ENCODE assay signal across 8 cellular contexts in genomic region chr9:125143377-125144090, GRCh38. TPM values are rescaled to one million over a fixed set of nuclear protein-coding genes. Genes with fewer than 3 reads are reported as not detected.
A peak's percentile ranks its signal among the peaks of the same experiment; 100 is the strongest.
DNase-seq lines count a peak whose midpoint lies in the region.

Gene SCAI, minus strand, starts transcription at chr9:125143528. Its CDS starts 91 bp downstream, at chr9:125143437.

- H4K8ac ChIP-seq in neuronal stem cell (ENCODE audit: low read depth, low read length), result no peak within 1 kb of the TSS

- no peaks in the 10 kb centered on the region for H3K9me3 ChIP-seq in HAP-1
- no peaks in the 10 kb centered on the region for H3K9me3 ChIP-seq in MG63
- H3K9me3 ChIP-seq in neuronal stem cell (replicated peaks in 1 of 2; ENCODE audit: control insufficient read depth in 2 of 2, insufficient read depth in 1 of 2, low read depth in 1 of 2, low read length in 2 of 2), result no peaks in the 10 kb centered on the region

- peak within 1 kb of the TSS; percentile 75 for H3K4me2 ChIP-seq in neuronal stem cell (ENCODE audit: insufficient read depth, low read length, poor library complexity, severe bottlenecking)

- no peak within 1 kb of the TSS for H4K91ac ChIP-seq in neuronal stem cell (ENCODE audit: low read depth, low read length, poor library complexity)

- H2BK5ac ChIP-seq in neuronal stem cell (ENCODE audit: low read length), result peak within 1 kb of the TSS; percentile 66

- no CpG with 5 or more reads among the region's 46 CpGs for WGBS in neuronal stem cell (ENCODE audit: extremely low coverage in 2 of 2, insufficient read length in 2 of 2, insufficient replicate concordance in 1 of 2), 2 donors

- no peak within 1 kb of the TSS for H2BK15ac ChIP-seq in neuronal stem cell (ENCODE audit: low read length)

- H3K4me3 ChIP-seq in HAP-1 (peak within 1 kb of the TSS; percentile 46), MG63 (peak within 1 kb of the TSS; percentile 55), neuronal stem cell (ENCODE audit: low read length in 2 of 2) (peak within 1 kb of the TSS; percentile 90 to 95)

- H3K18ac ChIP-seq in neuronal stem cell (ENCODE audit: low read length), result peak within 1 kb of the TSS; percentile 91

- H2AK5ac ChIP-seq in neuronal stem cell (ENCODE audit: low read depth, low read length), result peak within 1 kb of the TSS; percentile 40

- no peak within 1 kb of the TSS for H3K4ac ChIP-seq in neuronal stem cell (ENCODE audit: low read length)

- H2BK12ac ChIP-seq in neuronal stem cell (ENCODE audit: low read length), result no peak within 1 kb of the TSS

- peak within 1 kb of the TSS; percentile 82 for H3K9ac ChIP-seq in neuronal stem cell (ENCODE audit: low read depth, low read length, poor library complexity)

- peak; percentile 97 for DNase-seq in GDM1 (lab: John Stamatoyannopoulos, UW)
- DNase-seq in HAP-1 (ENCODE audit: low spot score in 2 of 2), result peak; percentile 99
- DNase-seq in MG63, result peak; percentile 99
- peak; percentile 94 for DNase-seq in SHP77 treated with DMSO at 0.1 percent for 48 hours (lab: John Stamatoyannopoulos, UW)
- peak; percentile 91 for DNase-seq in activated gamma-delta T cell (lab: John Stamatoyannopoulos, UW)
- peak; percentile 95 for DNase-seq in foreskin melanocyte
- peak; percentile 99 for DNase-seq in neuronal stem cell (ENCODE audit: low spot score)
- DNase-seq in substantia nigra (lab: John Stamatoyannopoulos, UW), result peak; percentile 72 to 99 (median 97)

- H3K14ac ChIP-seq in neuronal stem cell (ENCODE audit: low read length), result no peak within 1 kb of the TSS

- H3K27ac ChIP-seq in neuronal stem cell (replicated peaks; ENCODE audit: low read length), result peak within 1 kb of the TSS; percentile 82
- peak within 1 kb of the TSS; percentile 54 for H3K27ac ChIP-seq in substantia nigra (ENCODE audit: low read depth, low read length, poor library complexity, severe bottlenecking)

- H3K23ac ChIP-seq in neuronal stem cell (ENCODE audit: low read depth, low read length, poor library complexity), result peak within 1 kb of the TSS; percentile 77

- in situ Hi-C loops in HAP-1 (cut with MboI; ENCODE audit: low sequenced_read_pairs), result loop anchor here (5.0 kb wide), 1 partner anchor 371 kb away; the partner anchor contains the start of gene NR6A1

- H3K36me3 ChIP-seq in HAP-1 (replicated peaks) (peaks cover 19% of the 10 kb centered on the region; the same call in 1 of the 2 replicates), MG63 (peaks cover 24% of the 10 kb centered on the region), neuronal stem cell (replicated peaks in 1 of 2; ENCODE audit: control insufficient read depth in 2 of 2, insufficient read depth in 2 of 2, low read length in 2 of 2) (peaks cover 1 to 29% of the 10 kb centered on the region in 2 donors)

- peak within 1 kb of the TSS; percentile 88 for H2AFZ ChIP-seq in neuronal stem cell (ENCODE audit: low read length)

- H3K4me1 ChIP-seq in HAP-1 (peaks cover 11% of the 10 kb centered on the region), neuronal stem cell (ENCODE audit: control insufficient read depth in 2 of 2, insufficient read depth in 1 of 2, low read depth in 1 of 2, low read length in 2 of 2) (peaks cover 2 to 6% of the 10 kb centered on the region in 2 donors)

- peaks cover 5% of the 10 kb centered on the region for H3K79me1 ChIP-seq in neuronal stem cell (ENCODE audit: low read depth, low read length)

- H2BK120ac ChIP-seq in neuronal stem cell (ENCODE audit: low read depth, low read length), result no peak within 1 kb of the TSS

- H3K27me3 ChIP-seq in HAP-1 (ENCODE audit: low read depth) (no peaks in the 10 kb centered on the region), MG63 (no peaks in the 10 kb centered on the region), neuronal stem cell (ENCODE audit: control insufficient read depth in 3 of 3, insufficient read depth in 3 of 3, low read depth in 1 of 3, low read length in 3 of 3) (no peaks in the 10 kb centered on the region)

RNA-seq across cellular contexts. Expression of gene SCAI, which starts in this region (rescaled TPM):
- 13.2 and 25.5 TPM in 2 replicates for total RNA-seq in MG63 (2014; rRNA removed; shearing (Covaris generic); ENCODE audit: low replicate concordance)
- 11.0 TPM for polyA plus RNA-seq in neuronal stem cell (2013, experiment 1 of 2)
- polyA plus RNA-seq in neuronal stem cell (2013, experiment 2 of 2), result 11.4 TPM

Comparison
In these comparisons a context has a peak if more than half of its experiments do, and no peak if none do; other contexts are left out.
1. Peak in every context shown above with its lines: DNase-seq, H3K4me3 ChIP-seq and H3K27ac ChIP-seq.